ENCODE assay signal across 9 cellular contexts in the genomic region with DNA sequence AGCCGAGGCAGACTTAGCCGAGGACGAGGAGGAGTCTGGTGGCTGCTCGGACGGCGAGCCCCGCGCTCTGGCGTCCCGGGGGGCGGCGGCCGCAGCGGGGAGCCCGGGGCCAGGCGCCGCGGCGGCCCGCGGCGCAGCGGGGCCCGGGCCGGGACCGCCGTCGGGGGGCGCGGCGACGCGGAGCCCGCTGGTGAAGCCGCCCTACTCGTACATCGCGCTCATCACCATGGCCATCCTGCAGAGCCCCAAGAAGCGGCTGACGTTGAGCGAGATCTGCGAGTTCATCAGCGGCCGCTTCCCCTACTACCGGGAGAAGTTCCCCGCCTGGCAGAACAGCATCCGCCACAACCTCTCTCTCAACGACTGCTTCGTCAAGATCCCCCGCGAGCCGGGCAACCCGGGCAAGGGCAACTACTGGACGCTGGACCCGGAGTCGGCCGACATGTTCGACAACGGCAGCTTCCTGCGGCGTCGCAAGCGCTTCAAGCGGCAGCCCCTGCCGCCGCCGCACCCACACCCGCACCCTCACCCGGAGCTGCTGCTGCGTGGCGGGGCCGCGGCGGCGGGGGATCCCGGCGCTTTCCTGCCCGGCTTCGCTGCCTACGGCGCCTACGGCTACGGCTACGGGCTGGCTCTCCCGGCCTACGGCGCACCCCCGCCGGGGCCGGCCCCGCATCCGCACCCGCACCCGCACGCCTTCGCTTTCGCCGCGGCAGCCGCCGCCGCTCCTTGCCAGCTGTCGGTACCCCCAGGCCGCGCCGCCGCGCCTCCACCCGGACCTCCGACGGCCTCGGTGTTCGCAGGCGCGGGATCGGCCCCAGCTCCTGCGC. TPM values are rescaled to one million over a fixed set of nuclear protein-coding genes. Genes with fewer than 3 reads are reported as not detected.
DNase-seq lines count a peak whose midpoint lies in the region; ATAC-seq and TF ChIP-seq lines count a peak whose summit lies in the region.
"Had no signal": no experiment of that assay in that cellular context is flagged by ENCODE, and none has a peak within 500 bp of the region (broad histone marks: within the 10 kb centered on the region; RNA-seq: fewer than 3 reads in every experiment).

No MANE protein-coding gene starts in this region.

- TF ChIP-seq CTCF in PC-9 (conservative IDR thresholded peaks at IDR 0.05) (no peak), breast epithelium (IDR thresholded peaks at IDR 0.05) (no peak), neural crest cell (conservative IDR thresholded peaks at IDR 0.05) (no peak)

- H3K36me3 ChIP-seq in PC-9 (ENCODE audit: low read depth) = no peaks in the 10 kb centered on the region
- no peaks in the 10 kb centered on the region for H3K36me3 ChIP-seq in breast epithelium

- H3K9me3 ChIP-seq in PC-9 (ENCODE audit: insufficient read depth, low read depth) (no peaks in the 10 kb centered on the region), breast epithelium (no peaks in the 10 kb centered on the region)

- POLR2A ChIA-PET in PC-9 (lab: Charles Lee; ENCODE audit: unreplicated experiment) = no interaction called here

- H3K4me3 Mint-ChIP-seq in neural crest cell = peak overlapping the region; percentile 84

- BruUV-seq in PC-9 (replicated peaks; lab: Mats Ljungman, UMichigan) = no TSS peak

- no peaks in the 10 kb centered on the region for H3K9me2 ChIP-seq in PC-9 (ENCODE audit: insufficient read depth)

- peak; percentile 3 for ATAC-seq in GM18502 (IDR thresholded peaks at IDR 0.05; ENCODE audit: poor library complexity, unreplicated experiment)
- no peak for ATAC-seq in HG02970 (IDR thresholded peaks at IDR 0.05; ENCODE audit: low FRiP score, unreplicated experiment)

- H2AFZ ChIP-seq in PC-9 = peak overlapping the region; percentile 89

- peaks cover 38% of the 10 kb centered on the region for H3K27me3 Mint-ChIP-seq in neural crest cell (ENCODE audit: low read depth)

- intact Hi-C loops in PC-9 (cut with micrococcal nuclease; ENCODE audit: unreplicated experiment) = loop anchor here (5.0 kb wide), 2 partner anchors 126 to 246 kb away; a partner anchor contains a TSS
- intact Hi-C loops in breast epithelium (cut with DNase I; ENCODE audit: low total_unique reads) = loop anchor here (5.0 kb wide), 1 partner anchor 274 kb away; no protein-coding TSS in a partner anchor

- no peak overlapping the region for H3K27ac Mint-ChIP-seq in neural crest cell (ENCODE audit: unreplicated experiment)

- DNase-seq in PC-9 (no peak), breast epithelium (ENCODE audit: low spot score in 2 of 2) (no peak), neural crest cell (ENCODE audit: low read depth, low spot score) (no peak), SIG-M5 treated with dmso at 0.1 percent for 504 hours (lab: John Stamatoyannopoulos, UW; ENCODE audit: unreplicated experiment) (no peak), NCI-H128 (lab: John Stamatoyannopoulos, UW; ENCODE audit: unreplicated experiment) (no peak), HuH-7 (ENCODE audit: low spot score) (no peak)

- no peaks in the 10 kb centered on the region for H3K36me3 Mint-ChIP-seq in neural crest cell (ENCODE audit: low read depth)

- H3K9me3 Mint-ChIP-seq in neural crest cell = no peaks in the 10 kb centered on the region

- H3K79me2 ChIP-seq in PC-9 (ENCODE audit: low read depth) = peaks cover 8% of the 10 kb centered on the region

- 0 out of 2 replicates have a peak, but pooled peaks cover 6% of the 10 kb centered on the region for H3K4me1 ChIP-seq in PC-9 (replicated peaks; ENCODE audit: insufficient read depth)
- H3K4me1 ChIP-seq in breast epithelium = peaks cover 6 to 15% of the 10 kb centered on the region in 2 donors

- peaks cover 9% of the 10 kb centered on the region; the same call in 1 of the 2 replicates for H3F3A ChIP-seq in PC-9 (ENCODE audit: insufficient read depth, low read depth)

- H4K20me1 ChIP-seq in PC-9 (ENCODE audit: insufficient read depth) = no peaks in the 10 kb centered on the region

- no peaks in the 10 kb centered on the region for H3K27me3 ChIP-seq in PC-9 (ENCODE audit: insufficient read depth, low read depth)
- H3K27me3 ChIP-seq in breast epithelium = peaks cover 0 to 51% of the 10 kb centered on the region in 2 donors

- no peak for TF ChIP-seq POLR2A in breast epithelium (IDR thresholded peaks at IDR 0.05)

- H3K4me1 Mint-ChIP-seq in neural crest cell = peaks cover 29% of the 10 kb centered on the region

- CTCF ChIA-PET in PC-9 (lab: Charles Lee) = interaction anchor here (1.2 to 1.6 kb wide), 5 partner anchors 10 to 287 kb away, joined by 6 to 36 read pairs (median 10); a partner anchor contains a TSS

- H3K4me3 ChIP-seq in PC-9 (peak overlapping the region; percentile 68), breast epithelium (peak overlapping the region; percentile 56 to 74 (median 60))

- peak overlapping the region; percentile 89 for H3K4me2 ChIP-seq in PC-9

- H3K27ac ChIP-seq in PC-9 = no peak overlapping the region
- peak overlapping the region in 1 of 2 donors; percentile 82 for H3K27ac ChIP-seq in breast epithelium

RNA-seq across cellular contexts. Expression of a gene that starts 0.7 kb away (rescaled TPM):
- total RNA-seq in PC-9 (2021) (0.35 and 0.48 TPM in 2 replicates), breast epithelium (under 1 TPM in 2 of 3 donors, not detected in 1; 0.32 to 0.33 TPM), neural crest cell (17.3 and 19.4 TPM in 2 replicates)

RNA-seq across cellular contexts. Expression of a gene that starts 22.5 kb away (rescaled TPM):
- total RNA-seq in PC-9 (2021) (0.28 and 0.33 TPM in 2 replicates), breast epithelium (not detected), neural crest cell (0.35 TPM in 1 of 2 replicates, not detected in the other)
- total RNA-seq: T-helper 1 cell treated with Interleukin-12 subunit alpha and Interleukin-12 subunit beta and Interleukin-4 antibody, amounts not matched to agents 30 ng/mL and 1 ng/mL, for 36 hours had no signal

Comparison
In these comparisons a context has a peak if more than half of its experiments do, and no peak if none do; other contexts are left out.
1. RNA of a gene that starts 0.7 kb away (total RNA-seq): 17.3 to 19.4 TPM in neural crest cell; 0.35 to 0.48 TPM in PC-9 and 0.32 to 0.33 TPM in breast epithelium; every median in the first group is over 10 times any median in the second.